Comparison of ENCODE assay signal across 9 cellular contexts in genomic region chr4:81085979-81086378, GRCh38. TPM values are rescaled to one million over a fixed set of nuclear protein-coding genes. Genes with fewer than 3 reads are reported as not detected.
"Had no signal": no experiment of that assay in that cellular context is flagged by ENCODE, and none has a peak within 500 bp of the region (broad histone marks: within the 10 kb centered on the region; RNA-seq: fewer than 3 reads in every experiment).

No MANE protein-coding gene starts in this region.

- FAIRE-seq: H54, HepG2, K562 had no signal

- H3K27ac ChIP-seq: HL-60 had no signal

- H3K4me3 ChIP-seq: K562 had no signal

- DNase-seq: GOT3, H9, HCEC 1CT, IMR-90, KG1 had no signal

RNA-seq across cellular contexts. Expression of gene BMP3, which starts 55.5 kb away (rescaled TPM):
- total RNA-seq: H9, HepG2, K562 had no signal
- polyA plus RNA-seq: HepG2 had no signal
